Comparison of ENCODE assay signal across 16 cellular contexts in genomic region chr17:63278731-63279442, GRCh38.
DNase-seq lines count a peak whose midpoint lies in the region; ATAC-seq lines count a peak whose summit lies in the region.
"Had no signal": no experiment of that assay in that cellular context is flagged by ENCODE, and none has a peak within 500 bp of the region (broad histone marks: within the 10 kb centered on the region; RNA-seq: fewer than 3 reads in every experiment).

No MANE protein-coding gene starts in this region.

- H3K9me3 Mint-ChIP-seq in CD8-positive, alpha-beta memory T cell, result peaks cover 0 to 4% (median 3%) of the 10 kb centered on the region in 5 donors

- CTCF ChIA-PET in CD8-positive, alpha-beta memory T cell (lab: Charles Lee), result no interaction called here

- no peak overlapping the region for H3K27ac Mint-ChIP-seq in CD8-positive, alpha-beta memory T cell
- H3K27ac Mint-ChIP-seq: activated CD8-positive, alpha-beta T cell treated with anti-CD3 and anti-CD28 coated beads, Interleukin-2, amount 10 ng/mL, durations not matched to agents 7 days and 5 days had no signal

- H3K27me3 Mint-ChIP-seq in CD8-positive, alpha-beta memory T cell, result no peaks in the 10 kb centered on the region

- peaks cover 9% of the 10 kb centered on the region for H3K79me2 ChIP-seq in ACC112 (ENCODE audit: control insufficient read depth, insufficient read depth, low read length, unreplicated experiment)

- no peak overlapping the region for H2AFZ ChIP-seq in ACC112 (ENCODE audit: low read length, unreplicated experiment)

- H3K36me3 ChIP-seq in ACC112 (ENCODE audit: insufficient read depth, low read length), result peaks cover 18% of the 10 kb centered on the region
- no peaks in the 10 kb centered on the region for H3K36me3 ChIP-seq in CD8-positive, alpha-beta memory T cell (ENCODE audit: insufficient read depth, low read length)
- H3K36me3 ChIP-seq: neutrophil, sigmoid colon had no signal

- no peaks in the 10 kb centered on the region for H3K27me3 ChIP-seq in ACC112 (ENCODE audit: insufficient read depth, low read length)
- H3K27me3 ChIP-seq in CD8-positive, alpha-beta memory T cell (ENCODE audit: insufficient read depth, low read length, poor library complexity, severe bottlenecking), result no peaks in the 10 kb centered on the region
- H3K27me3 ChIP-seq: neutrophil, sigmoid colon had no signal

- ATAC-seq in GM18861 (IDR thresholded peaks at IDR 0.05; ENCODE audit: unreplicated experiment), result peak; percentile 36
- ATAC-seq: activated CD8-positive, alpha-beta T cell treated with anti-CD3 and anti-CD28 coated beads, Interleukin-2, amount 10 ng/mL, durations not matched to agents 7 days and 5 days had no signal

- H3K27ac ChIP-seq in ACC112 (ENCODE audit: low read depth, low read length) (peak overlapping the region; percentile 97), epithelial cell of prostate (peak overlapping the region; percentile 81)
- H3K27ac ChIP-seq in CD8-positive, alpha-beta memory T cell (ENCODE audit: low read depth, low read length), result no peak overlapping the region
- H3K27ac ChIP-seq: neutrophil had no signal

- no peaks in the 10 kb centered on the region for H3K4me1 Mint-ChIP-seq in CD8-positive, alpha-beta memory T cell

- no peak overlapping the region for H3K4me3 Mint-ChIP-seq in CD8-positive, alpha-beta memory T cell
- H3K4me3 Mint-ChIP-seq: activated CD8-positive, alpha-beta T cell treated with anti-CD3 and anti-CD28 coated beads, Interleukin-2, amount 10 ng/mL, durations not matched to agents 7 days and 5 days had no signal

- peaks cover 67% of the 10 kb centered on the region for H3K4me1 ChIP-seq in ACC112 (ENCODE audit: control insufficient read depth, insufficient read depth, low read length, unreplicated experiment)
- H3K4me1 ChIP-seq in CD8-positive, alpha-beta memory T cell (ENCODE audit: insufficient read depth, low read length), result no peaks in the 10 kb centered on the region

- POLR2A ChIA-PET in CD8-positive, alpha-beta memory T cell (lab: Charles Lee), result no interaction called here

- H3K4me3 ChIP-seq in ACC112 (ENCODE audit: low read depth, low read length), result peak overlapping the region; percentile 59; the same call in 1 of the 2 replicates
- no peak overlapping the region for H3K4me3 ChIP-seq in CD8-positive, alpha-beta memory T cell (ENCODE audit: low read length)
- H3K4me3 ChIP-seq: sigmoid colon had no signal

- no peaks in the 10 kb centered on the region for H3K9me3 ChIP-seq in CD8-positive, alpha-beta memory T cell (ENCODE audit: low read length)
- H3K9me3 ChIP-seq: neutrophil, sigmoid colon had no signal

- peak; percentile 9 for DNase-seq in NCI-H524 treated with DMSO at 0.1 percent for 48 hours (lab: John Stamatoyannopoulos, UW)
- DNase-seq in epithelial cell of prostate (ENCODE audit: low read depth, low spot score), result no peak
- DNase-seq in NCI-H1930 (lab: John Stamatoyannopoulos, UW), result no peak
- no peak for DNase-seq in CD8-positive, alpha-beta memory T cell
- no peak for DNase-seq in SKM-1 (lab: John Stamatoyannopoulos, UW; ENCODE audit: unreplicated experiment)
- no peak for DNase-seq in NCI-H226
- DNase-seq: activated CD8-positive, alpha-beta T cell treated with anti-CD3 and anti-CD28 coated beads, Interleukin-2, amount 10 ng/mL, durations not matched to agents 7 days and 5 days; activated effector memory CD4-positive, alpha-beta T cell treated with anti-CD3 and anti-CD28 coated beads, Interleukin-2, amount 50 U/mL, for 16 hours; DMS153; effector CD8-positive, alpha-beta T cell; mesendoderm; sigmoid colon; stimulated activated naive CD4-positive, alpha-beta T cell had no signal

- H3K36me3 Mint-ChIP-seq in CD8-positive, alpha-beta memory T cell, result peaks cover 0 to 29% (median 7%) of the 10 kb centered on the region in 3 donors
